In the genomic region with DNA sequence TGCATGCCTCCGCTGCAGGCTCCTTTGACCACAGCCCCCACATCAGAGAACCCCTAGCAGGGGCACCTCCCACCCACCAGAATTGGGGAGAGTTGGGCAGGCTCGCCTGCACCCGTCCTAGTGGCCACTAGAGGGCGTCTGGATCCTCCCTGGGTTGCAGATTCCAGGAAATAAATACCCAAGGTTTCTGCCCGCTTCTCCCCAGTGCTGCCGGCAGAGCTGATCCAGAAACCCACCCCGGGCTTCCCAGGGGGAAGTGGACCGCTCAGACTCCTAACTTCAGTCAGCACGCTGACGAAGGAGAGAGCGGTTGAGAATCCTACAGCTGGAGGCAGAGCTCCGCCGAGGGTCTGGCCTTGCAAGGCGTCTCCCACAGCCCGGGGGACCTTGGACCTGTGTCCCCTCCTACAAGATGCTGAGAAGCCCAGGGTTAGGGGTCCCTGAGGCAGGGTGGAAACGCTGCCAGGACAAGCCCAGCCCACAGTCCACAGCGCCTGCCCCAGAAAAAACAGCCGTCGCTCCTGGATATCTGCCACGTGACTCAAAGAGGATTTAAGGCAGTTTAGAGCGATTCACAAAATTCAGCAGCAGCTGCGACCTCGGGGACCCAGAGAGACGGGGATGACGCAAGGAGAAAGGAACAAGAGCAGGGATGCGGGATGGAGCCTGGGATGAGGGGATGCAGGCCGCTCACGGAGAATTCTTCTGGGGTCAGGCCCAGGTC, we compare ENCODE assay signal across 8 cellular contexts. TPM values are rescaled to one million over a fixed set of nuclear protein-coding genes. Genes with fewer than 3 reads are reported as not detected.
DNase-seq lines count a peak whose midpoint lies in the region; ATAC-seq and TF ChIP-seq lines count a peak whose summit lies in the region.

No MANE protein-coding gene starts in this region.

- H3K27me3 ChIP-seq in Peyer's patch (no peaks in the 10 kb centered on the region), neutrophil (peaks cover 56% of the 10 kb centered on the region), subcutaneous abdominal adipose tissue (ENCODE audit: control insufficient read depth in 5 of 5, insufficient read depth in 4 of 5, low read length in 5 of 5) (peaks cover 7 to 43% (median 35%) of the 10 kb centered on the region in 5 donors)

- peak overlapping the region in 4 of 5 donors; percentile 27 to 59 (median 44) for H3K9ac ChIP-seq in subcutaneous abdominal adipose tissue (ENCODE audit: low read length in 5 of 5)

- H3K4me3 ChIP-seq in Peyer's patch (peak overlapping the region; percentile 19 to 47 (median 34)), neutrophil (ENCODE audit: low read depth in 1 of 2, low read length in 1 of 2) (no peak overlapping the region), subcutaneous abdominal adipose tissue (ENCODE audit: low read depth in 1 of 5, low read length in 5 of 5) (peak overlapping the region; percentile 26 to 62 (median 57))

- ATAC-seq in HG03354 (IDR thresholded peaks at IDR 0.05; ENCODE audit: poor library complexity, severe bottlenecking, unreplicated experiment), result peak; percentile 68

- peak; percentile 52 to 86 (median 66) for TF ChIP-seq CTCF in Peyer's patch (IDR thresholded peaks at IDR 0.05)
- peak; percentile 87 for TF ChIP-seq CTCF in neutrophil (IDR thresholded peaks at IDR 0.05)

- DNase-seq in NCI-H510A treated with DMSO at 0.1 percent for 48 hours (lab: John Stamatoyannopoulos, UW) (peak; percentile 16), NCI-H510A (lab: John Stamatoyannopoulos, UW) (no peak), Peyer's patch (peak; percentile 22 to 67 (median 64)), germinal center (ENCODE audit: low spot score) (peak; percentile 76)
- peak; percentile 59 for DNase-seq in activated naive CD4-positive, alpha-beta T cell treated with Interleukin-2 at 50 U/mL for 16 hours

- H3K4me1 ChIP-seq in Peyer's patch, result no peaks in the 10 kb centered on the region
- peaks cover 0 to 5% of the 10 kb centered on the region in 2 experiments for H3K4me1 ChIP-seq in neutrophil (ENCODE audit: control insufficient read depth in 1 of 2, insufficient read depth in 1 of 2, low read depth in 1 of 2, low read length in 1 of 2)
- peaks cover 0 to 17% (median 16%) of the 10 kb centered on the region in 5 donors for H3K4me1 ChIP-seq in subcutaneous abdominal adipose tissue (ENCODE audit: control insufficient read depth in 5 of 5, insufficient read depth in 5 of 5, low read length in 5 of 5)

- H3K27ac ChIP-seq in Peyer's patch (peak overlapping the region in 3 of 4 donors; percentile 23 to 65 (median 54)), neutrophil (no peak overlapping the region), subcutaneous abdominal adipose tissue (ENCODE audit: low read depth, low read length) (no peak overlapping the region)

- H3K36me3 ChIP-seq in Peyer's patch, result no peaks in the 10 kb centered on the region
- no peaks in the 10 kb centered on the region for H3K36me3 ChIP-seq in neutrophil
- no peaks in the 10 kb centered on the region for H3K36me3 ChIP-seq in subcutaneous abdominal adipose tissue (ENCODE audit: control insufficient read depth in 5 of 5, insufficient read depth in 5 of 5, low read length in 5 of 5)

- H3K9me3 ChIP-seq in Peyer's patch, result no peaks in the 10 kb centered on the region
- H3K9me3 ChIP-seq in neutrophil, result no peaks in the 10 kb centered on the region
- H3K9me3 ChIP-seq in subcutaneous abdominal adipose tissue (ENCODE audit: control insufficient read depth in 5 of 5, low read length in 5 of 5), result no peaks in the 10 kb centered on the region

- TF ChIP-seq POLR2A in Peyer's patch (IDR thresholded peaks at IDR 0.05), result no peak

RNA-seq across cellular contexts. Expression of a gene that starts 32.6 kb away (rescaled TPM):
- 10 to 100 TPM; 14.9 to 31.5 (median 22.9) TPM for total RNA-seq in Peyer's patch

Comparison
In these comparisons a context has a peak if more than half of its experiments do, and no peak if none do; other contexts are left out.
1. H3K27ac ChIP-seq: peak in Peyer's patch (3 of 4); none in neutrophil (single experiment) and subcutaneous abdominal adipose tissue (single experiment).
2. H3K4me3 ChIP-seq: peak in Peyer's patch (4 of 4) and subcutaneous abdominal adipose tissue (5 of 5); none in neutrophil (0 of 2).